In genomic region chrX:37348237-37349130, GRCh38 we compare ENCODE assay signal across 8 cellular contexts. TPM values are rescaled to one million over a fixed set of nuclear protein-coding genes. Genes with fewer than 3 reads are reported as not detected.
DNase-seq lines count a peak whose midpoint lies in the region; ATAC-seq, FAIRE-seq and TF ChIP-seq lines count a peak whose summit lies in the region.

No MANE protein-coding gene starts in this region.

- no peak for TF ChIP-seq CTCF in endothelial cell of umbilical vein (IDR thresholded peaks at IDR 0.05; ENCODE audit: extremely low read depth in 1 of 2, insufficient read depth in 1 of 2, low read depth in 1 of 2, low read length in 2 of 2)

- no peak overlapping the region for H3K27ac Mint-ChIP-seq in activated naive CD8-positive, alpha-beta T cell
- no peak overlapping the region for H3K27ac Mint-ChIP-seq in activated naive CD8-positive, alpha-beta T cell treated with anti-CD3 and anti-CD28 coated beads, Interleukin-2, amount 50 U/mL, for 24 hours

- dilution Hi-C loops in endothelial cell of umbilical vein (cut with MboI; ENCODE audit: extremely low pct_ligation_motif_present, low sequenced_read_pairs), result no loop called here

- H3K4me1 ChIP-seq in endothelial cell of umbilical vein (ENCODE audit: control insufficient read depth, extremely low read depth, insufficient read depth, low read length) (peaks cover 6% of the 10 kb centered on the region), mucosa of rectum (ENCODE audit: control insufficient read depth in 2 of 2, insufficient read depth in 2 of 2, low read length in 2 of 2) (no peaks in the 10 kb centered on the region), aorta (ENCODE audit: control insufficient read depth in 1 of 2, insufficient read depth in 2 of 2, low read length in 2 of 2) (no peaks in the 10 kb centered on the region)

- CTCF ChIA-PET in endothelial cell of umbilical vein (lab: Charles Lee), result interaction anchor here (0.6 to 1.4 kb wide), 2 partner anchors 23 to 915 kb away, joined by 3 to 6 read pairs; no protein-coding TSS in a partner anchor

- TF ChIP-seq POLR2A in endothelial cell of umbilical vein (IDR thresholded peaks at IDR 0.05; ENCODE audit: low read depth, low read length), result no peak

- no TSS peak for BruUV-seq in endothelial cell of umbilical vein (replicated peaks; lab: Mats Ljungman, UMichigan)

- H3K4me3 Mint-ChIP-seq in activated naive CD8-positive, alpha-beta T cell, result peak overlapping the region; percentile 70
- no peak overlapping the region for H3K4me3 Mint-ChIP-seq in activated naive CD8-positive, alpha-beta T cell treated with anti-CD3 and anti-CD28 coated beads, Interleukin-2, amount 50 U/mL, for 24 hours

- H3K27me3 Mint-ChIP-seq in activated naive CD8-positive, alpha-beta T cell, result peaks cover 20% of the 10 kb centered on the region
- peaks cover 28% of the 10 kb centered on the region for H3K27me3 Mint-ChIP-seq in activated naive CD8-positive, alpha-beta T cell treated with anti-CD3 and anti-CD28 coated beads, Interleukin-2, amount 50 U/mL, for 24 hours

- intact Hi-C loops in endothelial cell of umbilical vein (cut with micrococcal nuclease) (loop anchor here (1.0 to 5.0 kb wide), 3 partner anchors 32 to 644 kb away; a partner anchor contains a TSS), aorta (cut with DNase I) (no loop called here)

- peaks cover 6% of the 10 kb centered on the region for H3K4me1 Mint-ChIP-seq in activated naive CD8-positive, alpha-beta T cell (ENCODE audit: low read depth)
- H3K4me1 Mint-ChIP-seq in activated naive CD8-positive, alpha-beta T cell treated with anti-CD3 and anti-CD28 coated beads, Interleukin-2, amount 50 U/mL, for 24 hours, result peaks cover 9% of the 10 kb centered on the region

- H3K36me3 ChIP-seq in endothelial cell of umbilical vein (ENCODE audit: control insufficient read depth in 2 of 2, extremely low read depth in 1 of 2, insufficient read depth in 2 of 2, low read length in 2 of 2) (no peaks in the 10 kb centered on the region), mucosa of rectum (ENCODE audit: control insufficient read depth in 2 of 2, insufficient read depth in 2 of 2, low read length in 2 of 2) (no peaks in the 10 kb centered on the region), aorta (ENCODE audit: control insufficient read depth in 1 of 2, insufficient read depth in 2 of 2, low read length in 1 of 2) (no peaks in the 10 kb centered on the region)

- no peaks in the 10 kb centered on the region for H4K20me1 ChIP-seq in endothelial cell of umbilical vein (replicated peaks; ENCODE audit: control insufficient read depth, extremely low read depth, insufficient read depth, low read length)

- H3K4me3 ChIP-seq in endothelial cell of umbilical vein (replicated peaks in 1 of 3; ENCODE audit: insufficient read depth in 1 of 3, low read depth in 1 of 3, low read length in 3 of 3), result peak overlapping the region; percentile 7 to 51 (median 17)
- H3K4me3 ChIP-seq in mucosa of rectum (ENCODE audit: low read length in 2 of 2), result peak overlapping the region; percentile 49 to 60
- peak overlapping the region; percentile 11 to 32 for H3K4me3 ChIP-seq in aorta (ENCODE audit: low read length in 2 of 2)

- peak overlapping the region; percentile 22 for H3K27ac ChIP-seq in endothelial cell of umbilical vein (ENCODE audit: insufficient read depth, low read depth, low read length)
- peak overlapping the region in 1 of 2 donors; percentile 56 for H3K27ac ChIP-seq in mucosa of rectum (ENCODE audit: low read depth in 2 of 2, low read length in 2 of 2)
- H3K27ac ChIP-seq in aorta (ENCODE audit: low read depth in 1 of 2, low read length in 2 of 2), result peak overlapping the region in 1 of 2 donors; percentile 64

- H3K9me1 ChIP-seq in endothelial cell of umbilical vein (replicated peaks; ENCODE audit: control insufficient read depth, extremely low read depth, insufficient read depth, low read length), result no peaks in the 10 kb centered on the region

- POLR2A ChIA-PET in endothelial cell of umbilical vein (lab: Charles Lee), result interaction anchor here (0.6 to 1.5 kb wide), 4 partner anchors 20 to 78 kb away, joined by 3 read pairs; no protein-coding TSS in a partner anchor

- WGBS in aorta, 2 donors, result 19 to 35% methylated on average over 24 of the region's 24 CpGs

- H3K4me2 ChIP-seq in endothelial cell of umbilical vein (ENCODE audit: insufficient read depth, low read length), result peak overlapping the region; percentile 79

- peaks cover 21% of the 10 kb centered on the region for H3K79me2 ChIP-seq in endothelial cell of umbilical vein (ENCODE audit: control insufficient read depth, insufficient read depth, low read length)

- H3K9me3 ChIP-seq in endothelial cell of umbilical vein (replicated peaks; ENCODE audit: control insufficient read depth, insufficient read depth, low read length) (no peaks in the 10 kb centered on the region), mucosa of rectum (ENCODE audit: control insufficient read depth in 2 of 2, low read length in 2 of 2) (no peaks in the 10 kb centered on the region), aorta (ENCODE audit: control insufficient read depth, low read length) (no peaks in the 10 kb centered on the region)

- no peak for ATAC-seq in activated naive CD8-positive, alpha-beta T cell treated with anti-CD3 and anti-CD28 coated beads, Interleukin-2, amount 50 U/mL, for 24 hours
- peak; percentile 6 for ATAC-seq in aorta (ENCODE audit: low FRiP score)

- no peaks in the 10 kb centered on the region for H3K27me3 ChIP-seq in endothelial cell of umbilical vein (ENCODE audit: control insufficient read depth in 2 of 2, insufficient read depth in 2 of 2, low read length in 2 of 2)
- peaks cover 0 to 1% of the 10 kb centered on the region in 2 donors for H3K27me3 ChIP-seq in mucosa of rectum (ENCODE audit: control insufficient read depth in 2 of 2, insufficient read depth in 2 of 2, low read length in 2 of 2)
- H3K27me3 ChIP-seq in aorta (ENCODE audit: control insufficient read depth in 1 of 2, insufficient read depth in 2 of 2, low read length in 1 of 2), result no peaks in the 10 kb centered on the region

- H3K9ac ChIP-seq in endothelial cell of umbilical vein (replicated peaks; ENCODE audit: extremely low read depth, insufficient read depth, low read length) (peak overlapping the region; percentile 20), mucosa of rectum (ENCODE audit: low read depth in 1 of 2, low read length in 2 of 2) (no peak overlapping the region)

- DNase-seq in activated naive CD8-positive, alpha-beta T cell treated with anti-CD3 and anti-CD28 coated beads, Interleukin-2, amount 50 U/mL, for 24 hours, result no peak
- DNase-seq in endothelial cell of umbilical vein (ENCODE audit: low read depth, low spot score) (no peak), aorta (no peak), SW 1271 (lab: John Stamatoyannopoulos, UW) (no peak), NCI-H524 treated with DMSO at 0.1 percent for 48 hours (lab: John Stamatoyannopoulos, UW) (no peak), NCI-H1092 treated with DMSO at 0.1 percent for 48 hours (lab: John Stamatoyannopoulos, UW) (no peak)

- peak overlapping the region; percentile 68 for H2AFZ ChIP-seq in endothelial cell of umbilical vein (ENCODE audit: low read depth, low read length)

- no peaks in the 10 kb centered on the region for H3K36me3 Mint-ChIP-seq in activated naive CD8-positive, alpha-beta T cell
- H3K36me3 Mint-ChIP-seq in activated naive CD8-positive, alpha-beta T cell treated with anti-CD3 and anti-CD28 coated beads, Interleukin-2, amount 50 U/mL, for 24 hours (ENCODE audit: low read depth), result no peaks in the 10 kb centered on the region

- FAIRE-seq in endothelial cell of umbilical vein (lab: Jason Lieb, UNC), result no peak

- no peaks in the 10 kb centered on the region for H3K9me3 Mint-ChIP-seq in activated naive CD8-positive, alpha-beta T cell (ENCODE audit: low read depth)
- no peaks in the 10 kb centered on the region for H3K9me3 Mint-ChIP-seq in activated naive CD8-positive, alpha-beta T cell treated with anti-CD3 and anti-CD28 coated beads, Interleukin-2, amount 50 U/mL, for 24 hours

TF ChIP-seq in endothelial cell of umbilical vein, 7 proteins besides CTCF, POLR2A, EP300 and RAD21:
- TF ChIP-seq JUN (IDR thresholded peaks at IDR 0.05; ENCODE audit: borderline replicate concordance, insufficient read depth, insufficient read length, low read depth) (no peak), MYC (IDR thresholded peaks at IDR 0.05; ENCODE audit: low read depth, low read length) (no peak), POLR2AphosphoS5 (IDR thresholded peaks at IDR 0.05; ENCODE audit: insufficient read depth, low read depth, low read length) (no peak), FOS (IDR thresholded peaks at IDR 0.05; ENCODE audit: borderline replicate concordance, insufficient read depth, low read length) (no peak), EZH2 (IDR thresholded peaks at IDR 0.05; ENCODE audit: borderline replicate concordance, low read depth, low read length, severe bottlenecking) (no peak), MAX (IDR thresholded peaks at IDR 0.05; ENCODE audit: insufficient read depth, insufficient read length) (no peak), GATA2 (IDR thresholded peaks at IDR 0.05; ENCODE audit: insufficient read depth, insufficient read length, low read depth, low read length) (no peak)

RNA-seq across cellular contexts. Expression of gene PRRG1, which starts 0.7 kb away (rescaled TPM):
- total RNA-seq in endothelial cell of umbilical vein, result 28.3 and 37.6 TPM in 2 replicates
- polyA plus RNA-seq in endothelial cell of umbilical vein, result 46.3 TPM in 2 replicates
- polyA plus RNA-seq in endothelial cell of umbilical vein (2011; cell fraction: cytosol; rRNA removed), result 22.4 and 22.5 TPM in 2 replicates
- 29.3 and 33.3 TPM in 2 replicates for polyA plus RNA-seq in endothelial cell of umbilical vein (2011; cell fraction: nucleus; rRNA removed)
- polyA plus RNA-seq in endothelial cell of umbilical vein (2012), result 28.8 and 39.5 TPM in 2 replicates
- polyA minus RNA-seq in endothelial cell of umbilical vein, result 91.0 and 105 TPM in 2 replicates
- polyA minus RNA-seq in endothelial cell of umbilical vein (2011; cell fraction: cytosol; rRNA and poly(A)+ RNA removed), result 10.9 TPM
- polyA minus RNA-seq in endothelial cell of umbilical vein (2011; cell fraction: nucleus; rRNA and poly(A)+ RNA removed), result 57.9 and 77.3 TPM in 2 replicates
- 10 to 100 TPM; 14.7 to 17.8 TPM for total RNA-seq in aorta
- 1 to 10 TPM; 2.5 to 2.6 TPM for polyA plus RNA-seq in aorta
